In genomic region chr13:94236876-94237275, GRCh38 we compare ENCODE assay signal across 17 cellular contexts.
DNase-seq lines count a peak whose midpoint lies in the region; ATAC-seq and TF ChIP-seq lines count a peak whose summit lies in the region.
"Had no signal": no experiment of that assay in that cellular context is flagged by ENCODE, and none has a peak within 500 bp of the region (broad histone marks: within the 10 kb centered on the region; RNA-seq: fewer than 3 reads in every experiment).

No MANE protein-coding gene starts in this region.

- no peak overlapping the region for H3K4me3 ChIP-seq in Karpas-422 (ENCODE audit: low read length)
- H3K4me3 ChIP-seq in cardiac fibroblast (replicated peaks in 1 of 2; ENCODE audit: low read depth in 2 of 2, low read length in 2 of 2), result no peak overlapping the region
- no peak overlapping the region for H3K4me3 ChIP-seq in mesendoderm (ENCODE audit: low read length)
- H3K4me3 ChIP-seq: PC-9 had no signal

- H3K27ac ChIP-seq in Karpas-422 (ENCODE audit: low read length) (no peak overlapping the region), mesendoderm (ENCODE audit: low read depth, low read length) (no peak overlapping the region)
- H3K27ac ChIP-seq: PC-9 had no signal

- no peak overlapping the region for H2AFZ ChIP-seq in Karpas-422 (ENCODE audit: low read length)
- H2AFZ ChIP-seq: PC-9 had no signal

- H2BK5ac ChIP-seq in mesendoderm (ENCODE audit: low read length), result no peak overlapping the region

- no peak overlapping the region for H3K18ac ChIP-seq in mesendoderm (ENCODE audit: low read length)

- no peaks in the 10 kb centered on the region for H3K27me3 Mint-ChIP-seq in activated naive CD4-positive, alpha-beta T cell treated with anti-CD3 and anti-CD28 coated beads, Interleukin-2, amount 50 U/mL, for 24 hours
- no peaks in the 10 kb centered on the region for H3K27me3 Mint-ChIP-seq in stimulated activated naive B cell treated with anti-CD40 and anti-IgM and Interleukin-4, amounts not matched to agents 10 μg/mL and 1 μg/mL and 100 μg/mL, for 72 hours
- H3K27me3 Mint-ChIP-seq: activated CD4-positive, alpha-beta T cell treated with anti-CD3 and anti-CD28 coated beads, Interleukin-2, amount 10 ng/mL, durations not matched to agents 7 days and 5 days had no signal

- no peak overlapping the region for H2BK15ac ChIP-seq in mesendoderm (replicated peaks; ENCODE audit: low read depth)

- peak; percentile 49 to 68 for ATAC-seq in stimulated activated naive B cell treated with anti-CD40 and anti-IgM and Interleukin-4, amounts not matched to agents 10 μg/mL and 1 μg/mL and 100 μg/mL, for 72 hours (replicated peaks)
- no peak for ATAC-seq in HG02642 (IDR thresholded peaks at IDR 0.05; ENCODE audit: poor library complexity, unreplicated experiment)

- H3K9me3 ChIP-seq in Karpas-422 (ENCODE audit: low read length), result no peaks in the 10 kb centered on the region

- no peak overlapping the region for H4K8ac ChIP-seq in mesendoderm (ENCODE audit: low read depth, low read length)

- no peaks in the 10 kb centered on the region for H3K9me2 ChIP-seq in Karpas-422 (replicated peaks; ENCODE audit: insufficient read depth, low read length)

- H3K4me2 ChIP-seq in Karpas-422 (ENCODE audit: low read depth, low read length, poor library complexity, severe bottlenecking) (no peak overlapping the region), mesendoderm (ENCODE audit: low read length) (no peak overlapping the region)
- H3K4me2 ChIP-seq: PC-9 had no signal

- H3K4me1 ChIP-seq in Karpas-422 (ENCODE audit: low read length) (no peaks in the 10 kb centered on the region), mesendoderm (ENCODE audit: control insufficient read depth, low read depth, low read length) (no peaks in the 10 kb centered on the region)

- no peak overlapping the region for H2BK120ac ChIP-seq in mesendoderm (ENCODE audit: low read depth, low read length)

- H3K27ac Mint-ChIP-seq in activated naive CD4-positive, alpha-beta T cell treated with anti-CD3 and anti-CD28 coated beads, Interleukin-2, amount 50 U/mL, for 24 hours, result peak overlapping the region; percentile 12
- H3K27ac Mint-ChIP-seq in stimulated activated naive B cell treated with anti-CD40 and anti-IgM and Interleukin-4, amounts not matched to agents 10 μg/mL and 1 μg/mL and 100 μg/mL, for 72 hours, result no peak overlapping the region
- H3K27ac Mint-ChIP-seq: activated CD4-positive, alpha-beta T cell treated with anti-CD3 and anti-CD28 coated beads, Interleukin-2, amount 10 ng/mL, durations not matched to agents 7 days and 5 days; activated T-helper 1 cell treated with anti-CD3 and anti-CD28 coated beads, Interleukin-12 subunit alpha, Interleukin-12 subunit beta, Interleukin-2, Interleukin-4 antibody, amounts not matched to agents 30 ng/mL and 10 ng/mL and 1 ng/mL, durations not matched to agents 14 hours and 24 hours and 36 hours; IgD-negative memory B cell; mesothelial cell of epicardium had no signal

- no peak overlapping the region for H4K5ac ChIP-seq in mesendoderm (ENCODE audit: low read length)

- no peak for TF ChIP-seq CTCF in cardiac fibroblast (IDR thresholded peaks at IDR 0.05; ENCODE audit: low read depth, low read length)

- no peak overlapping the region for H3K56ac ChIP-seq in mesendoderm (ENCODE audit: low read length)

- peak overlapping the region; percentile 37 for H3K4me3 Mint-ChIP-seq in activated naive CD4-positive, alpha-beta T cell treated with anti-CD3 and anti-CD28 coated beads, Interleukin-2, amount 50 U/mL, for 24 hours
- H3K4me3 Mint-ChIP-seq in stimulated activated naive B cell treated with anti-CD40 and anti-IgM and Interleukin-4, amounts not matched to agents 10 μg/mL and 1 μg/mL and 100 μg/mL, for 72 hours, result no peak overlapping the region
- H3K4me3 Mint-ChIP-seq: activated CD4-positive, alpha-beta T cell treated with anti-CD3 and anti-CD28 coated beads, Interleukin-2, amount 10 ng/mL, durations not matched to agents 7 days and 5 days; activated T-helper 1 cell treated with anti-CD3 and anti-CD28 coated beads, Interleukin-12 subunit alpha, Interleukin-12 subunit beta, Interleukin-2, Interleukin-4 antibody, amounts not matched to agents 30 ng/mL and 10 ng/mL and 1 ng/mL, durations not matched to agents 14 hours and 24 hours and 36 hours; IgD-negative memory B cell; mesothelial cell of epicardium had no signal

- H3K27me3 ChIP-seq in Karpas-422 (ENCODE audit: low read length) (no peaks in the 10 kb centered on the region), mesendoderm (ENCODE audit: insufficient read depth, low read length, poor library complexity) (no peaks in the 10 kb centered on the region)

- no peaks in the 10 kb centered on the region for H3K79me1 ChIP-seq in mesendoderm (ENCODE audit: low read length)

- H3K79me2 ChIP-seq in Karpas-422 (ENCODE audit: low read length) (no peaks in the 10 kb centered on the region), mesendoderm (ENCODE audit: control insufficient read depth, insufficient read depth, low read length) (no peaks in the 10 kb centered on the region)

- no peak overlapping the region for H3K4ac ChIP-seq in mesendoderm (ENCODE audit: low read depth, low read length)

- H3K4me1 Mint-ChIP-seq in activated naive CD4-positive, alpha-beta T cell treated with anti-CD3 and anti-CD28 coated beads, Interleukin-2, amount 50 U/mL, for 24 hours, result peaks cover 52% of the 10 kb centered on the region
- H3K4me1 Mint-ChIP-seq in stimulated activated naive B cell treated with anti-CD40 and anti-IgM and Interleukin-4, amounts not matched to agents 10 μg/mL and 1 μg/mL and 100 μg/mL, for 72 hours, result peaks cover 23 to 47% of the 10 kb centered on the region in 2 donors

- no peaks in the 10 kb centered on the region for H4K20me1 ChIP-seq in Karpas-422 (ENCODE audit: insufficient read depth, low read depth, low read length)

- no peaks in the 10 kb centered on the region for H3K9me3 Mint-ChIP-seq in activated naive CD4-positive, alpha-beta T cell treated with anti-CD3 and anti-CD28 coated beads, Interleukin-2, amount 50 U/mL, for 24 hours
- H3K9me3 Mint-ChIP-seq in stimulated activated naive B cell treated with anti-CD40 and anti-IgM and Interleukin-4, amounts not matched to agents 10 μg/mL and 1 μg/mL and 100 μg/mL, for 72 hours, result peaks cover 0 to 1% of the 10 kb centered on the region in 2 donors
- H3K9me3 Mint-ChIP-seq: HFFc6, mesothelial cell of epicardium had no signal

- H3K9ac ChIP-seq in Karpas-422 (ENCODE audit: low read length) (no peak overlapping the region), mesendoderm (ENCODE audit: low read length) (no peak overlapping the region)

- H3K23ac ChIP-seq in mesendoderm (ENCODE audit: low read length), result no peak overlapping the region

- no peaks in the 10 kb centered on the region for H3K36me3 Mint-ChIP-seq in activated naive CD4-positive, alpha-beta T cell treated with anti-CD3 and anti-CD28 coated beads, Interleukin-2, amount 50 U/mL, for 24 hours
- H3K36me3 Mint-ChIP-seq in stimulated activated naive B cell treated with anti-CD40 and anti-IgM and Interleukin-4, amounts not matched to agents 10 μg/mL and 1 μg/mL and 100 μg/mL, for 72 hours, result no peaks in the 10 kb centered on the region
- H3K36me3 Mint-ChIP-seq: IgD-negative memory B cell, mesothelial cell of epicardium had no signal

- no peaks in the 10 kb centered on the region for H3K36me3 ChIP-seq in Karpas-422 (ENCODE audit: insufficient read depth, low read length)
- no peaks in the 10 kb centered on the region for H3K36me3 ChIP-seq in mesendoderm (ENCODE audit: control insufficient read depth, insufficient read depth, low read length)

- DNase-seq in activated naive CD4-positive, alpha-beta T cell treated with Interleukin-2 at 50 U/mL for 16 hours, result no peak
- DNase-seq in Karpas-422 (peak; percentile 21), cardiac fibroblast (ENCODE audit: low read depth in 2 of 2) (peak; percentile 16 to 22), mesendoderm (no peak), HPDE6-E6E7 (ENCODE audit: extremely low spot score) (no peak)
- DNase-seq in stimulated activated naive B cell treated with anti-CD40 and anti-IgM and Interleukin-4, amounts not matched to agents 10 μg/mL and 1 μg/mL and 100 μg/mL, for 72 hours, result no peak
- DNase-seq: activated CD4-positive, alpha-beta T cell treated with anti-CD3 and anti-CD28 coated beads, Interleukin-2, amount 10 ng/mL, durations not matched to agents 7 days and 5 days; cortex of kidney; foreskin melanocyte; HFFc6; NCI-H1105; PC-9 had no signal

- H2AK5ac ChIP-seq in mesendoderm (ENCODE audit: low read length), result no peak overlapping the region

Comparison
In these comparisons a context has a peak if more than half of its experiments do, and no peak if none do; other contexts are left out.
1. DNase-seq: peak in Karpas-422 (single experiment) and cardiac fibroblast (2 of 2); none in activated naive CD4-positive, alpha-beta T cell treated with Interleukin-2 at 50 U/mL for 16 hours (single experiment), stimulated activated naive B cell treated with anti-CD40 and anti-IgM and Interleukin-4, amounts not matched to agents 10 μg/mL and 1 μg/mL and 100 μg/mL, for 72 hours (single experiment), mesendoderm (single experiment) and HPDE6-E6E7 (single experiment).